In genomic region chr4:147311956-147312355, GRCh38 we compare ENCODE assay signal across 13 cellular contexts.
"Had no signal": no experiment of that assay in that cellular context is flagged by ENCODE, and none has a peak within 500 bp of the region (broad histone marks: within the 10 kb centered on the region; RNA-seq: fewer than 3 reads in every experiment).

No MANE protein-coding gene starts in this region.

- H3K36me3 Mint-ChIP-seq: naive B cell; stimulated activated effector memory CD8-positive, alpha-beta T cell treated with anti-CD3 and anti-CD28 coated beads, Interleukin-12 subunit alpha, Interleukin-12 subunit beta, amount 100 ng/mL, for 72 hours; T-cell had no signal

- H3K27me3 ChIP-seq: neutrophil, vagina had no signal

- ATAC-seq: activated naive CD8-positive, alpha-beta T cell treated with anti-CD3 and anti-CD28 coated beads, Interleukin-2, amount 50 U/mL, for 24 hours; activated T-helper 17 cell treated with anti-CD3 and anti-CD28 coated beads, Interleukin-2, amount 50 U/mL, for 72 hours; left ventricle myocardium superior; stimulated activated effector memory CD8-positive, alpha-beta T cell treated with anti-CD3 and anti-CD28 coated beads, Interleukin-12 subunit alpha, Interleukin-12 subunit beta, amount 100 ng/mL, for 72 hours; T-cell had no signal

- H3K27ac ChIP-seq: neutrophil, thoracic aorta, vagina had no signal

- H3K4me1 Mint-ChIP-seq: activated naive CD8-positive, alpha-beta T cell treated with anti-CD3 and anti-CD28 coated beads, Interleukin-2, amount 50 U/mL, for 24 hours; activated T-helper 17 cell treated with anti-CD3 and anti-CD28 coated beads, Interleukin-2, amount 50 U/mL, for 72 hours; naive B cell; stimulated activated effector memory CD8-positive, alpha-beta T cell treated with anti-CD3 and anti-CD28 coated beads, Interleukin-12 subunit alpha, Interleukin-12 subunit beta, amount 100 ng/mL, for 72 hours; T-cell had no signal

- H3K9me3 Mint-ChIP-seq: activated naive CD8-positive, alpha-beta T cell treated with anti-CD3 and anti-CD28 coated beads, Interleukin-2, amount 50 U/mL, for 24 hours; stimulated activated effector memory CD8-positive, alpha-beta T cell treated with anti-CD3 and anti-CD28 coated beads, Interleukin-12 subunit alpha, Interleukin-12 subunit beta, amount 100 ng/mL, for 72 hours; T-cell had no signal

- H3K4me3 Mint-ChIP-seq: activated naive CD8-positive, alpha-beta T cell treated with anti-CD3 and anti-CD28 coated beads, Interleukin-2, amount 50 U/mL, for 24 hours; activated T-helper 17 cell treated with anti-CD3 and anti-CD28 coated beads, Interleukin-2, amount 50 U/mL, for 72 hours; stimulated activated effector memory CD8-positive, alpha-beta T cell treated with anti-CD3 and anti-CD28 coated beads, Interleukin-12 subunit alpha, Interleukin-12 subunit beta, amount 100 ng/mL, for 72 hours; T-cell had no signal

- H3K27me3 Mint-ChIP-seq: activated naive CD8-positive, alpha-beta T cell treated with anti-CD3 and anti-CD28 coated beads, Interleukin-2, amount 50 U/mL, for 24 hours; naive B cell; T-cell had no signal

- H3K27ac Mint-ChIP-seq: activated naive CD8-positive, alpha-beta T cell treated with anti-CD3 and anti-CD28 coated beads, Interleukin-2, amount 50 U/mL, for 24 hours; activated T-helper 17 cell treated with anti-CD3 and anti-CD28 coated beads, Interleukin-2, amount 50 U/mL, for 72 hours; naive B cell; stimulated activated effector memory CD8-positive, alpha-beta T cell treated with anti-CD3 and anti-CD28 coated beads, Interleukin-12 subunit alpha, Interleukin-12 subunit beta, amount 100 ng/mL, for 72 hours; T-cell had no signal

- H3K36me3 ChIP-seq: neutrophil, thoracic aorta, vagina had no signal

- H3K9me3 ChIP-seq: neutrophil, thoracic aorta, vagina had no signal

- H3K4me3 ChIP-seq: thoracic aorta, vagina had no signal

- DNase-seq: activated CD4-positive, alpha-beta T cell treated with anti-CD3 and anti-CD28 coated beads for 1 hour; activated CD4-positive, alpha-beta T cell treated with anti-CD3 and anti-CD28 coated beads, Interleukin-2, amount 50 U/mL, for 48 hours; activated naive CD4-positive, alpha-beta T cell treated with Interleukin-2 at 50 U/mL for 16 hours; activated naive CD8-positive, alpha-beta T cell treated with anti-CD3 and anti-CD28 coated beads, Interleukin-2, amount 50 U/mL, for 24 hours; erythroblast; left ventricle myocardium superior; naive B cell; T-cell had no signal
